In the genomic region with DNA sequence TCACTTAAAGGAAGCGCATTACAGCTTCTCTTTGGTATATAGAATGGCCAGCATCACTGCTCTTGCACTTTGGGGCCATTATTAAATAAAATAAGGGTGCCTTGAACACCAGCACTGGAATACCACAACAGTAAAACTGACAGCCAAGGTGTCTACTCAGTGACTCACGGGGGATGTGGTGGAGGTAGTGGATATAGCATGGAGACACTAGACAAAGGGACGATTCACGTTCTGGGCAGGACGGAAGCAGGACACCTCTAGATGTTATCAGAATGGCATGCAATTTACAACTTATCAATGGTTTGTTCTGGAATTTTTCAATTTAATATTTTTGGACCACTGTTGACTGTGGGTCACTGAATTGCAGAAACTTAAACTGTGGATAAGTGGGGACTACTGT, we compare ENCODE assay signal across 2 cellular contexts.
TF ChIP-seq lines count a peak whose summit lies in the region.

No MANE protein-coding gene starts in this region.

TF ChIP-seq in HepG2, 621 proteins besides CTCF, POLR2A, EP300 and RAD21:
- TF ChIP-seq NR3C1 (CRISPR knock-in tag; IDR thresholded peaks at IDR 0.05) (no peak), ZNF350 (CRISPR knock-in tag; IDR thresholded peaks at IDR 0.05; ENCODE audit: borderline replicate concordance, low read depth) (no peak), MXD4 (CRISPR knock-in tag; IDR thresholded peaks at IDR 0.05) (no peak), ZNF567 (CRISPR knock-in tag; IDR thresholded peaks at IDR 0.05; ENCODE audit: borderline replicate concordance) (no peak), KDM1A (CRISPR knock-in tag; IDR thresholded peaks at IDR 0.05) (no peak), ZNF253 (CRISPR knock-in tag; IDR thresholded peaks at IDR 0.05; ENCODE audit: borderline replicate concordance) (no peak), YY1 (IDR thresholded peaks at IDR 0.05; ENCODE audit: insufficient read depth, insufficient replicate concordance, low read depth, low read length) (no peak), ZNF468 (CRISPR knock-in tag; IDR thresholded peaks at IDR 0.05) (no peak), ZNF616 (CRISPR knock-in tag; IDR thresholded peaks at IDR 0.05; ENCODE audit: low read depth) (no peak), YEATS4 (CRISPR knock-in tag; IDR thresholded peaks at IDR 0.05; ENCODE audit: borderline replicate concordance) (no peak), TMF1 (CRISPR knock-in tag; IDR thresholded peaks at IDR 0.05; ENCODE audit: low read depth) (no peak), STAT5B (CRISPR knock-in tag; IDR thresholded peaks at IDR 0.05) (no peak), TGIF2 (CRISPR knock-in tag; IDR thresholded peaks at IDR 0.05) (no peak)
- TF ChIP-seq, protein P1, sequence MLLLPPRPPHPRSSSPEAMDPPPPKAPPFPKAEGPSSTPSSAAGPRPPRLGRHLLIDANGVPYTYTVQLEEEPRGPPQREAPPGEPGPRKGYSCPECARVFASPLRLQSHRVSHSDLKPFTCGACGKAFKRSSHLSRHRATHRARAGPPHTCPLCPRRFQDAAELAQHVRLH (CRISPR knock-in tag; IDR thresholded peaks at IDR 0.05; ENCODE audit: borderline replicate concordance, low read depth), result no peak
- TF ChIP-seq, protein P2, sequence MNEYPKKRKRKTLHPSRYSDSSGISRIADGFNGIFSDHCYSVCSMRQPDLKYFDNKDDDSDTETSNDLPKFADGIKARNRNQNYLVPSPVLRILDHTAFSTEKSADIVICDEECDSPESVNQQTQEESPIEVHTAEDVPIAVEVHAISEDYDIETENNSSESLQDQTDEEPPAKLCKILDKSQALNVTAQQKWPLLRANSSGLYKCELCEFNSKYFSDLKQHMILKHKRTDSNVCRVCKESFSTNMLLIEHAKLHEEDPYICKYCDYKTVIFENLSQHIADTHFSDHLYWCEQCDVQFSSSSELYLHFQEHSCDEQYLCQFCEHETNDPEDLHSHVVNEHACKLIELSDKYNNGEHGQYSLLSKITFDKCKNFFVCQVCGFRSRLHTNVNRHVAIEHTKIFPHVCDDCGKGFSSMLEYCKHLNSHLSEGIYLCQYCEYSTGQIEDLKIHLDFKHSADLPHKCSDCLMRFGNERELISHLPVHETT (CRISPR knock-in tag; conservative IDR thresholded peaks at IDR 0.05), result no peak
- TF ChIP-seq, protein P3, sequence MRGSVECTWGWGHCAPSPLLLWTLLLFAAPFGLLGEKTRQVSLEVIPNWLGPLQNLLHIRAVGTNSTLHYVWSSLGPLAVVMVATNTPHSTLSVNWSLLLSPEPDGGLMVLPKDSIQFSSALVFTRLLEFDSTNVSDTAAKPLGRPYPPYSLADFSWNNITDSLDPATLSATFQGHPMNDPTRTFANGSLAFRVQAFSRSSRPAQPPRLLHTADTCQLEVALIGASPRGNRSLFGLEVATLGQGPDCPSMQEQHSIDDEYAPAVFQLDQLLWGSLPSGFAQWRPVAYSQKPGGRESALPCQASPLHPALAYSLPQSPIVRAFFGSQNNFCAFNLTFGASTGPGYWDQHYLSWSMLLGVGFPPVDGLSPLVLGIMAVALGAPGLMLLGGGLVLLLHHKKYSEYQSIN (CRISPR knock-in tag; IDR thresholded peaks at IDR 0.05; ENCODE audit: borderline replicate concordance), result no peak

TF ChIP-seq in HCT116, 20 proteins besides CTCF, POLR2A, EP300 and RAD21:
- TF ChIP-seq CEBPB (IDR thresholded peaks at IDR 0.05; ENCODE audit: low read depth) (no peak), CBX3 (IDR thresholded peaks at IDR 0.05; ENCODE audit: low read depth) (no peak), FOSL1 (IDR thresholded peaks at IDR 0.05; ENCODE audit: low read depth) (no peak), EZH2 (IDR thresholded peaks at IDR 0.05) (no peak), EZH2phosphoT487 (IDR thresholded peaks at IDR 0.05; ENCODE audit: borderline replicate concordance) (no peak), TCF7L2 (IDR thresholded peaks at IDR 0.05; ENCODE audit: borderline replicate concordance, extremely low read depth, insufficient read depth, insufficient read length) (no peak), EGR1 (IDR thresholded peaks at IDR 0.05; ENCODE audit: low read depth) (no peak), SP1 (IDR thresholded peaks at IDR 0.05; ENCODE audit: low read depth) (no peak), ELF1 (IDR thresholded peaks at IDR 0.05; ENCODE audit: borderline replicate concordance, low read depth) (no peak), POLR2AphosphoS5 (IDR thresholded peaks at IDR 0.05; ENCODE audit: low read depth, low read length) (no peak), ZFX (IDR thresholded peaks at IDR 0.05) (no peak), YY1 (IDR thresholded peaks at IDR 0.05; ENCODE audit: extremely low read depth, insufficient replicate concordance, low read depth, low read length) (no peak), SIN3A (IDR thresholded peaks at IDR 0.05; ENCODE audit: low read depth) (no peak), SRF (IDR thresholded peaks at IDR 0.05; ENCODE audit: low read depth) (no peak)
- TF ChIP-seq, protein P4, sequence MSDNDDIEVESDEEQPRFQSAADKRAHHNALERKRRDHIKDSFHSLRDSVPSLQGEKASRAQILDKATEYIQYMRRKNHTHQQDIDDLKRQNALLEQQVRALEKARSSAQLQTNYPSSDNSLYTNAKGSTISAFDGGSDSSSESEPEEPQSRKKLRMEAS (IDR thresholded peaks at IDR 0.05), result no peak
- TF ChIP-seq, protein P5, sequence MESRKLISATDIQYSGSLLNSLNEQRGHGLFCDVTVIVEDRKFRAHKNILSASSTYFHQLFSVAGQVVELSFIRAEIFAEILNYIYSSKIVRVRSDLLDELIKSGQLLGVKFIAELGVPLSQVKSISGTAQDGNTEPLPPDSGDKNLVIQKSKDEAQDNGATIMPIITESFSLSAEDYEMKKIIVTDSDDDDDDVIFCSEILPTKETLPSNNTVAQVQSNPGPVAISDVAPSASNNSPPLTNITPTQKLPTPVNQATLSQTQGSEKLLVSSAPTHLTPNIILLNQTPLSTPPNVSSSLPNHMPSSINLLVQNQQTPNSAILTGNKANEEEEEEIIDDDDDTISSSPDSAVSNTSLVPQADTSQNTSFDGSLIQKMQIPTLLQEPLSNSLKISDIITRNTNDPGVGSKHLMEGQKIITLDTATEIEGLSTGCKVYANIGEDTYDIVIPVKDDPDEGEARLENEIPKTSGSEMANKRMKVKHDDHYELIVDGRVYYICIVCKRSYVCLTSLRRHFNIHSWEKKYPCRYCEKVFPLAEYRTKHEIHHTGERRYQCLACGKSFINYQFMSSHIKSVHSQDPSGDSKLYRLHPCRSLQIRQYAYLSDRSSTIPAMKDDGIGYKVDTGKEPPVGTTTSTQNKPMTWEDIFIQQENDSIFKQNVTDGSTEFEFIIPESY (IDR thresholded peaks at IDR 0.05; ENCODE audit: extremely low read depth, insufficient replicate concordance, low read length), result no peak
- TF ChIP-seq, protein P6, sequence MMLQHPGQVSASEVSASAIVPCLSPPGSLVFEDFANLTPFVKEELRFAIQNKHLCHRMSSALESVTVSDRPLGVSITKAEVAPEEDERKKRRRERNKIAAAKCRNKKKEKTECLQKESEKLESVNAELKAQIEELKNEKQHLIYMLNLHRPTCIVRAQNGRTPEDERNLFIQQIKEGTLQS (IDR thresholded peaks at IDR 0.05), result no peak
- TF ChIP-seq, protein P7, sequence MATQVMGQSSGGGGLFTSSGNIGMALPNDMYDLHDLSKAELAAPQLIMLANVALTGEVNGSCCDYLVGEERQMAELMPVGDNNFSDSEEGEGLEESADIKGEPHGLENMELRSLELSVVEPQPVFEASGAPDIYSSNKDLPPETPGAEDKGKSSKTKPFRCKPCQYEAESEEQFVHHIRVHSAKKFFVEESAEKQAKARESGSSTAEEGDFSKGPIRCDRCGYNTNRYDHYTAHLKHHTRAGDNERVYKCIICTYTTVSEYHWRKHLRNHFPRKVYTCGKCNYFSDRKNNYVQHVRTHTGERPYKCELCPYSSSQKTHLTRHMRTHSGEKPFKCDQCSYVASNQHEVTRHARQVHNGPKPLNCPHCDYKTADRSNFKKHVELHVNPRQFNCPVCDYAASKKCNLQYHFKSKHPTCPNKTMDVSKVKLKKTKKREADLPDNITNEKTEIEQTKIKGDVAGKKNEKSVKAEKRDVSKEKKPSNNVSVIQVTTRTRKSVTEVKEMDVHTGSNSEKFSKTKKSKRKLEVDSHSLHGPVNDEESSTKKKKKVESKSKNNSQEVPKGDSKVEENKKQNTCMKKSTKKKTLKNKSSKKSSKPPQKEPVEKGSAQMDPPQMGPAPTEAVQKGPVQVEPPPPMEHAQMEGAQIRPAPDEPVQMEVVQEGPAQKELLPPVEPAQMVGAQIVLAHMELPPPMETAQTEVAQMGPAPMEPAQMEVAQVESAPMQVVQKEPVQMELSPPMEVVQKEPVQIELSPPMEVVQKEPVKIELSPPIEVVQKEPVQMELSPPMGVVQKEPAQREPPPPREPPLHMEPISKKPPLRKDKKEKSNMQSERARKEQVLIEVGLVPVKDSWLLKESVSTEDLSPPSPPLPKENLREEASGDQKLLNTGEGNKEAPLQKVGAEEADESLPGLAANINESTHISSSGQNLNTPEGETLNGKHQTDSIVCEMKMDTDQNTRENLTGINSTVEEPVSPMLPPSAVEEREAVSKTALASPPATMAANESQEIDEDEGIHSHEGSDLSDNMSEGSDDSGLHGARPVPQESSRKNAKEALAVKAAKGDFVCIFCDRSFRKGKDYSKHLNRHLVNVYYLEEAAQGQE (IDR thresholded peaks at IDR 0.05; ENCODE audit: low read depth), result no peak
